ENCODE assay signal across 22 cellular contexts in the genomic region with DNA sequence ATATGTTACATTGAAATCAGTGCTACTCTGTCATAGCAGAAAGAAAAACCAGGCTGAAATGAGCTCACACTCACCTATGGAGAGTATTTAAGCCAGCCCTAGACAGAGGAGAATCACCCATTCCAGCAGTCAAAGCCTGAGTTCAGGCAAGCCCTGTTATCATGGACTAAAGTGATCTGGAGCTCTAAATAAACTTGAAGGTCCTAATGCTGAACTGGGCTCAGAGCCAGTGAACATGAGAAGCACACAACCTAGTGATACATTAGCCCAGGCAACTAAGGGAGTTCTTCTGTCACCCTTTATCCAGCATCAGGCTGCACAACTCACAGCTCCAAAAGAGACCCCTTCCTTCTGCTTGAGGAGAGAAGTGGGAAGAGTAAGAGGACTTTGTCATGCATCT.
DNase-seq lines count a peak whose midpoint lies in the region; ATAC-seq lines count a peak whose summit lies in the region.
"Had no signal": no experiment of that assay in that cellular context is flagged by ENCODE, and none has a peak within 500 bp of the region (broad histone marks: within the 10 kb centered on the region; RNA-seq: fewer than 3 reads in every experiment).

No MANE protein-coding gene starts in this region.

- no peak overlapping the region for H3K4me2 ChIP-seq in mesenchymal stem cell (ENCODE audit: low read length, poor library complexity, severe bottlenecking)

- H2AFZ ChIP-seq in mesenchymal stem cell (ENCODE audit: low read depth, low read length) = no peak overlapping the region
- H2AFZ ChIP-seq: GM23248 had no signal

- H3K4me3 Mint-ChIP-seq in activated T-cell treated with anti-CD3 and anti-CD28 coated beads, Interleukin-2, amount 50 U/mL, for 24 hours = no peak overlapping the region
- H3K4me3 Mint-ChIP-seq: CD4-positive, CD25-positive, alpha-beta regulatory T cell had no signal

- H3K9me3 Mint-ChIP-seq in activated T-cell treated with anti-CD3 and anti-CD28 coated beads, Interleukin-2, amount 50 U/mL, for 24 hours = peaks cover 14% of the 10 kb centered on the region

- H3K4me1 ChIP-seq in SJCRH30 (peaks cover 18% of the 10 kb centered on the region), mesenchymal stem cell (ENCODE audit: control insufficient read depth, insufficient read depth, low read depth, low read length) (no peaks in the 10 kb centered on the region)

- no peaks in the 10 kb centered on the region for H3K4me1 Mint-ChIP-seq in activated T-cell treated with anti-CD3 and anti-CD28 coated beads, Interleukin-2, amount 50 U/mL, for 24 hours (ENCODE audit: low read depth)
- H3K4me1 Mint-ChIP-seq: CD4-positive, CD25-positive, alpha-beta regulatory T cell had no signal

- DNase-seq in SJCRH30 (peak; percentile 21 to 53), fibroblast of gingiva (ENCODE audit: low read depth) (peak; percentile 14), mesenchymal stem cell (peak; percentile 12), Right ventricle myocardium superior (no peak), NCI-H2081 treated with DMSO at 0.1 percent for 48 hours (lab: John Stamatoyannopoulos, UW) (no peak)
- no peak for DNase-seq in activated T-cell treated with anti-CD3 and anti-CD28 coated beads, Interleukin-2, amount 50 U/mL, for 24 hours
- DNase-seq: CD4-positive, CD25-positive, alpha-beta regulatory T cell; COR-L47; DMS79; GM23248; KG1; NCI-H1092 treated with DMSO at 0.1 percent for 48 hours; NCI-H1436 treated with DMSO at 0.1 percent for 48 hours; NCI-H2029; NCI-H2171 treated with DMSO at 0.1 percent for 48 hours; NCI-H524 treated with DMSO at 0.1 percent for 48 hours; NCI-H82 had no signal

- no peak overlapping the region for H3K27ac Mint-ChIP-seq in activated T-cell treated with anti-CD3 and anti-CD28 coated beads, Interleukin-2, amount 50 U/mL, for 24 hours
- H3K27ac Mint-ChIP-seq: CD4-positive, CD25-positive, alpha-beta regulatory T cell had no signal

- no peak overlapping the region for H4K91ac ChIP-seq in mesenchymal stem cell (ENCODE audit: low read length)

- no peak overlapping the region for H2BK12ac ChIP-seq in mesenchymal stem cell (ENCODE audit: low read length in 2 of 2)

- H3K9me3 ChIP-seq in SJCRH30 (replicated peaks) (no peaks in the 10 kb centered on the region), mesenchymal stem cell (ENCODE audit: control insufficient read depth, low read length) (no peaks in the 10 kb centered on the region)
- H3K9me3 ChIP-seq: SJSA1 had no signal

- no peak overlapping the region for H3K9ac ChIP-seq in mesenchymal stem cell (ENCODE audit: low read length)
- H3K9ac ChIP-seq: GM23248 had no signal

- H3K4me3 ChIP-seq in SJCRH30 = no peak overlapping the region
- H3K4me3 ChIP-seq in mesenchymal stem cell (ENCODE audit: insufficient read depth in 1 of 2, low read depth in 1 of 2, low read length in 2 of 2) = no peak overlapping the region
- H3K4me3 ChIP-seq: GM12878, GM23248, SJSA1 had no signal

- H2BK15ac ChIP-seq in mesenchymal stem cell (ENCODE audit: low read depth, poor library complexity, severe bottlenecking) = no peak overlapping the region

- H2AK5ac ChIP-seq in mesenchymal stem cell (ENCODE audit: low read length, severe bottlenecking) = no peak overlapping the region

- no peaks in the 10 kb centered on the region for H3K79me1 ChIP-seq in mesenchymal stem cell (replicated peaks; ENCODE audit: low read length, poor library complexity, severe bottlenecking)

- ATAC-seq in GM21737 (IDR thresholded peaks at IDR 0.05; ENCODE audit: unreplicated experiment) (no peak), Right ventricle myocardium superior (ENCODE audit: poor library complexity) (no peak)
- ATAC-seq: GM12878, HCT116, Panc1 had no signal

- no peak overlapping the region for H3K23ac ChIP-seq in mesenchymal stem cell (ENCODE audit: low read length in 2 of 2)

- no peak overlapping the region for H3K4ac ChIP-seq in mesenchymal stem cell (ENCODE audit: low read depth in 1 of 2, low read length in 2 of 2)

- H3K27ac ChIP-seq in SJCRH30 (no peak overlapping the region), mesenchymal stem cell (ENCODE audit: low read length, poor library complexity, severe bottlenecking) (no peak overlapping the region)
- H3K27ac ChIP-seq: GM23248, SJSA1 had no signal

- no peaks in the 10 kb centered on the region for H3K36me3 Mint-ChIP-seq in activated T-cell treated with anti-CD3 and anti-CD28 coated beads, Interleukin-2, amount 50 U/mL, for 24 hours (ENCODE audit: low read depth)
- H3K36me3 Mint-ChIP-seq: CD4-positive, CD25-positive, alpha-beta regulatory T cell had no signal

- H3K27me3 Mint-ChIP-seq in activated T-cell treated with anti-CD3 and anti-CD28 coated beads, Interleukin-2, amount 50 U/mL, for 24 hours = no peaks in the 10 kb centered on the region
- H3K27me3 Mint-ChIP-seq: CD4-positive, CD25-positive, alpha-beta regulatory T cell had no signal

- H3K27me3 ChIP-seq in SJCRH30 = no peaks in the 10 kb centered on the region
- no peaks in the 10 kb centered on the region for H3K27me3 ChIP-seq in mesenchymal stem cell (ENCODE audit: control insufficient read depth in 1 of 2, insufficient read depth in 1 of 2, low read length in 2 of 2)
- H3K27me3 ChIP-seq: SJSA1 had no signal

- no peak overlapping the region for H4K8ac ChIP-seq in mesenchymal stem cell (ENCODE audit: low read length)

- no peak overlapping the region for H2BK120ac ChIP-seq in mesenchymal stem cell (ENCODE audit: low read depth, low read length)

- H3K14ac ChIP-seq in mesenchymal stem cell (ENCODE audit: low read length in 2 of 2) = no peak overlapping the region

- no peak overlapping the region for H3K18ac ChIP-seq in mesenchymal stem cell (ENCODE audit: low read depth in 1 of 2, low read length in 2 of 2)

- no peak overlapping the region for H2BK5ac ChIP-seq in mesenchymal stem cell (ENCODE audit: low read depth, low read length, poor library complexity, severe bottlenecking)

- intact Hi-C loops in Right ventricle myocardium superior (cut with DNase I) = no loop called here

- H3K36me3 ChIP-seq in SJCRH30 (no peaks in the 10 kb centered on the region), mesenchymal stem cell (ENCODE audit: control insufficient read depth in 1 of 2, insufficient read depth in 2 of 2, low read depth in 1 of 2, low read length in 2 of 2) (no peaks in the 10 kb centered on the region)
- H3K36me3 ChIP-seq: SJSA1 had no signal

Comparison
In these comparisons a context has a peak if more than half of its experiments do, and no peak if none do; other contexts are left out.
1. DNase-seq: peak in SJCRH30 (2 of 2), fibroblast of gingiva (single experiment) and mesenchymal stem cell (single experiment); none in Right ventricle myocardium superior (single experiment), NCI-H2081 treated with DMSO at 0.1 percent for 48 hours (single experiment) and activated T-cell treated with anti-CD3 and anti-CD28 coated beads, Interleukin-2, amount 50 U/mL, for 24 hours (single experiment).